In genomic region chr17:80254396-80255241, GRCh38 we compare ENCODE assay signal across 8 cellular contexts. TPM values are rescaled to one million over a fixed set of nuclear protein-coding genes. Genes with fewer than 3 reads are reported as not detected.
A peak's percentile ranks its signal among the peaks of the same experiment; 100 is the strongest.
DNase-seq lines count a peak whose midpoint lies in the region; ATAC-seq, FAIRE-seq and TF ChIP-seq lines count a peak whose summit lies in the region.

No MANE protein-coding gene starts in this region.

- no peaks in the 10 kb centered on the region for H3K27me3 ChIP-seq in SJSA1 (replicated peaks)

- H3K27ac ChIP-seq in SJSA1, result peak overlapping the region; percentile 94

- FAIRE-seq in D721Med (lab: Jason Lieb, UNC), result no peak

- DNase-seq in NK-92 treated with Interleukin-12 subunit alpha and Interleukin-12 subunit beta, amount 100 ng/mL, for 24 hours (lab: John Stamatoyannopoulos, UW), result peak; percentile 72
- DNase-seq in NK-92 (lab: John Stamatoyannopoulos, UW; ENCODE audit: unreplicated experiment) (no peak), SJSA1 (ENCODE audit: low read depth in 1 of 2, low spot score in 2 of 2) (peak; percentile 88 to 93), amniotic stem cell (lab: John Stamatoyannopoulos, UW) (peak; percentile 77), left lobe of liver (ENCODE audit: low spot score) (no peak), stromal cell of bone marrow (ENCODE audit: low read depth) (peak; percentile 76), D721Med (ENCODE audit: insufficient read length, low spot score) (no peak)

- H3K36me3 ChIP-seq in SJSA1, result no peaks in the 10 kb centered on the region; the same call in 1 of the 2 replicates

- no peak overlapping the region for H3K4me3 ChIP-seq in SJSA1

- peak; percentile 44 for ATAC-seq in HG03520 (IDR thresholded peaks at IDR 0.05; ENCODE audit: unreplicated experiment)
- ATAC-seq in left lobe of liver, result peak; percentile 14

- TF ChIP-seq CTCF in D721Med (IDR thresholded peaks at IDR 0.05; ENCODE audit: insufficient read depth, missing control alignments), result no peak

- no peaks in the 10 kb centered on the region for H3K9me3 ChIP-seq in SJSA1 (replicated peaks)

- H3K4me1 ChIP-seq in SJSA1 (replicated peaks), result peaks cover 40% of the 10 kb centered on the region

RNA-seq across cellular contexts. Expression of gene RNF213, which starts 6.0 kb away (rescaled TPM):
- 43.0 and 49.8 TPM in 2 replicates for total RNA-seq in SJSA1 (2014; rRNA removed; shearing (Covaris generic))
- total RNA-seq in left lobe of liver, result 59.8 TPM

RNA-seq across cellular contexts. Expression of gene SLC26A11, which starts 34.4 kb away (rescaled TPM):
- total RNA-seq in SJSA1 (2014; rRNA removed; shearing (Covaris generic)), result 12.3 and 14.3 TPM in 2 replicates
- 6.7 TPM for total RNA-seq in left lobe of liver

RNA-seq across cellular contexts. Expression of gene SGSH, which starts 34.5 kb away (rescaled TPM):
- total RNA-seq in SJSA1 (2014; rRNA removed; shearing (Covaris generic)), result 18.6 and 26.5 TPM in 2 replicates
- 25.6 TPM for total RNA-seq in left lobe of liver

Comparison
In these comparisons a context has a peak if more than half of its experiments do, and no peak if none do; other contexts are left out.
1. DNase-seq: peak in NK-92 treated with Interleukin-12 subunit alpha and Interleukin-12 subunit beta, amount 100 ng/mL, for 24 hours (single experiment), SJSA1 (2 of 2), amniotic stem cell (single experiment) and stromal cell of bone marrow (single experiment); none in NK-92 (single experiment), left lobe of liver (single experiment) and D721Med (single experiment).